In genomic region chr7:132080967-132081668, GRCh38 we compare ENCODE assay signal across 14 cellular contexts.
DNase-seq lines count a peak whose midpoint lies in the region; ATAC-seq and TF ChIP-seq lines count a peak whose summit lies in the region.
"Had no signal": no experiment of that assay in that cellular context is flagged by ENCODE, and none has a peak within 500 bp of the region (broad histone marks: within the 10 kb centered on the region; RNA-seq: fewer than 3 reads in every experiment).

No MANE protein-coding gene starts in this region.

- H4K20me1 ChIP-seq in fibroblast of lung (ENCODE audit: control insufficient read depth, extremely low read depth, insufficient read depth, low read length), result no peaks in the 10 kb centered on the region

- H3K4me1 ChIP-seq in fibroblast of lung (ENCODE audit: control insufficient read depth, extremely low read depth, insufficient read depth, low read length) (no peaks in the 10 kb centered on the region), mucosa of descending colon (ENCODE audit: low read depth) (no peaks in the 10 kb centered on the region), upper lobe of right lung (peaks cover 5% of the 10 kb centered on the region)
- H3K4me1 ChIP-seq: parathyroid adenoma had no signal

- intact Hi-C loops in mucosa of descending colon (cut with DNase I, micrococcal nuclease) (no loop called here), upper lobe of right lung (cut with DNase I) (no loop called here)

- no peak overlapping the region for H3K4me3 ChIP-seq in MG63
- no peak overlapping the region for H3K4me3 ChIP-seq in fibroblast of lung (replicated peaks in 1 of 4; ENCODE audit: control extremely low read depth in 1 of 4, insufficient read depth in 1 of 4, low read depth in 3 of 4, low read length in 4 of 4)
- no peak overlapping the region for H3K4me3 ChIP-seq in mucosa of descending colon
- H3K4me3 ChIP-seq in upper lobe of right lung, result no peak overlapping the region

- DNase-seq in MG63, result peak; percentile 71
- DNase-seq in fibroblast of lung (ENCODE audit: low read depth in 2 of 2), result peak; percentile 75 to 92
- peak in 1 of 3 donors; percentile 25 for DNase-seq in mucosa of descending colon
- no peak for DNase-seq in upper lobe of right lung
- no peak for DNase-seq in RKO (ENCODE audit: low spot score)
- DNase-seq: NCI-H1417; NCI-H774; SHP77; stimulated activated CD4-positive, alpha-beta T cell treated with anti-CD3 and anti-CD28 coated beads, Interleukin-4, amount 100 ng/mL, for 4 hours; stimulated activated naive CD8-positive, alpha-beta T cell treated with anti-CD3 and anti-CD28 coated beads, Interleukin-15, Interleukin-2, amounts not matched to agents 100 U/mL and 50 U/mL, for 24 hours had no signal

- no peaks in the 10 kb centered on the region for H3K36me3 ChIP-seq in MG63
- no peaks in the 10 kb centered on the region for H3K36me3 ChIP-seq in fibroblast of lung (ENCODE audit: control insufficient read depth, insufficient read depth, low read length)
- H3K36me3 ChIP-seq in mucosa of descending colon (ENCODE audit: low read depth), result no peaks in the 10 kb centered on the region
- no peaks in the 10 kb centered on the region for H3K36me3 ChIP-seq in upper lobe of right lung

- no peaks in the 10 kb centered on the region for H3K27me3 ChIP-seq in MG63
- peaks cover 2% of the 10 kb centered on the region for H3K27me3 ChIP-seq in fibroblast of lung (ENCODE audit: control insufficient read depth, insufficient read depth, low read length)
- H3K27me3 ChIP-seq in upper lobe of right lung, result no peaks in the 10 kb centered on the region

- no peak overlapping the region for H3K27ac ChIP-seq in fibroblast of lung (ENCODE audit: insufficient read depth, low read length)
- H3K27ac ChIP-seq in upper lobe of right lung, result no peak overlapping the region
- H3K27ac ChIP-seq: parathyroid adenoma had no signal

- no peak overlapping the region for H2AFZ ChIP-seq in fibroblast of lung (ENCODE audit: low read length)
- H2AFZ ChIP-seq: parathyroid adenoma had no signal

- no peaks in the 10 kb centered on the region for H3K79me2 ChIP-seq in fibroblast of lung (ENCODE audit: control insufficient read depth, insufficient read depth, low read length)
- H3K79me2 ChIP-seq: parathyroid adenoma had no signal

- H3K9ac ChIP-seq in fibroblast of lung (ENCODE audit: insufficient read depth, low read length), result no peak overlapping the region
- H3K9ac ChIP-seq: parathyroid adenoma had no signal

- ATAC-seq in mucosa of descending colon (peak; percentile 45), upper lobe of right lung (peak; percentile 38), HG02938 (IDR thresholded peaks at IDR 0.05; ENCODE audit: unreplicated experiment) (no peak), GM21825 (IDR thresholded peaks at IDR 0.05; ENCODE audit: unreplicated experiment) (no peak)
- ATAC-seq: HCT116; stimulated activated naive CD8-positive, alpha-beta T cell treated with anti-CD3 and anti-CD28 coated beads, Interleukin-15, Interleukin-2, amounts not matched to agents 100 U/mL and 50 U/mL, for 24 hours had no signal

- no peak for TF ChIP-seq CTCF in fibroblast of lung (conservative IDR thresholded peaks at IDR 0.05 in 1 of 2, IDR thresholded peaks at IDR 0.05 in 1 of 2; ENCODE audit: low read depth in 1 of 2, low read length in 2 of 2)
- no peak for TF ChIP-seq CTCF in mucosa of descending colon (IDR thresholded peaks at IDR 0.05)
- no peak for TF ChIP-seq CTCF in upper lobe of right lung (IDR thresholded peaks at IDR 0.05)

- H3K9me3 ChIP-seq in MG63 (no peaks in the 10 kb centered on the region), fibroblast of lung (ENCODE audit: control insufficient read depth, insufficient read depth, low read depth, low read length) (no peaks in the 10 kb centered on the region), mucosa of descending colon (no peaks in the 10 kb centered on the region), upper lobe of right lung (no peaks in the 10 kb centered on the region)

- no peak overlapping the region for H3K4me2 ChIP-seq in fibroblast of lung (ENCODE audit: extremely low read depth, insufficient read depth, low read length)

Comparison
In these comparisons a context has a peak if more than half of its experiments do, and no peak if none do; other contexts are left out.
1. DNase-seq: peak in MG63 (single experiment) and fibroblast of lung (2 of 2); none in upper lobe of right lung (single experiment) and RKO (single experiment).
2. ATAC-seq: peak in mucosa of descending colon (single experiment) and upper lobe of right lung (single experiment); none in HG02938 (single experiment) and GM21825 (single experiment).